22 cellular contexts compared by ENCODE assay signal in genomic region chr4:177519481-177520270, GRCh38.
"Had no signal": no experiment of that assay in that cellular context is flagged by ENCODE, and none has a peak within 500 bp of the region (broad histone marks: within the 10 kb centered on the region; RNA-seq: fewer than 3 reads in every experiment).

No MANE protein-coding gene starts in this region.

- H3K4me1 Mint-ChIP-seq: activated naive CD4-positive, alpha-beta T cell treated with anti-CD3 and anti-CD28 coated beads, Interleukin-2, amount 10 ng/mL, durations not matched to agents 7 days and 5 days; neural crest cell; stimulated activated effector memory CD8-positive, alpha-beta T cell treated with anti-CD3 and anti-CD28 coated beads, Interleukin-12 subunit alpha, Interleukin-12 subunit beta, amount 100 ng/mL, for 72 hours had no signal

- H3K4me3 ChIP-seq: adrenal gland, body of pancreas, heart left ventricle, lung, ovary, sigmoid colon, thyroid gland had no signal

- H3K27ac Mint-ChIP-seq: activated naive CD4-positive, alpha-beta T cell treated with anti-CD3 and anti-CD28 coated beads, Interleukin-2, amount 10 ng/mL, durations not matched to agents 7 days and 5 days; stimulated activated effector memory CD8-positive, alpha-beta T cell treated with anti-CD3 and anti-CD28 coated beads, Interleukin-12 subunit alpha, Interleukin-12 subunit beta, amount 100 ng/mL, for 72 hours had no signal

- H3K9me3 ChIP-seq: adrenal gland, body of pancreas, ovary, sigmoid colon, thyroid gland had no signal

- H3K27ac ChIP-seq: adrenal gland, body of pancreas, heart left ventricle, ovary, sigmoid colon, thyroid gland had no signal

- H3K4me3 Mint-ChIP-seq: activated naive CD4-positive, alpha-beta T cell treated with anti-CD3 and anti-CD28 coated beads, Interleukin-2, amount 10 ng/mL, durations not matched to agents 7 days and 5 days; neural crest cell; stimulated activated effector memory CD8-positive, alpha-beta T cell treated with anti-CD3 and anti-CD28 coated beads, Interleukin-12 subunit alpha, Interleukin-12 subunit beta, amount 100 ng/mL, for 72 hours had no signal

- DNase-seq: activated CD4-positive, alpha-beta T cell treated with anti-CD3 and anti-CD28 coated beads, Interleukin-2, amount 50 U/mL, for 1 hour; activated naive CD4-positive, alpha-beta T cell treated with anti-CD3 and anti-CD28 coated beads, Interleukin-2, amount 10 ng/mL, durations not matched to agents 7 days and 5 days; activated T-cell treated with anti-CD3 and anti-CD28 coated beads for 4 hours; adrenal gland; body of pancreas; central memory CD4-positive, alpha-beta T cell; cortex of kidney; effector CD4-positive, alpha-beta T cell; heart left ventricle; left cardiac atrium; ovary; sigmoid colon; stimulated activated CD4-positive, alpha-beta T cell treated with anti-CD3 and anti-CD28 coated beads, Interleukin-12 subunit alpha, Interleukin-12 subunit beta, amount 100 ng/mL, for 4 hours; stimulated activated CD4-positive, alpha-beta T cell treated with anti-CD3 and anti-CD28 coated beads, Interleukin-2, amount 100 ng/mL, for 24 hours; T-helper 9 cell; thyroid gland had no signal

- ATAC-seq: activated CD4-positive, CD25-positive, alpha-beta regulatory T cell treated with anti-CD3 and anti-CD28 coated beads, Interleukin-2, amount 50 U/mL, for 24 hours; body of pancreas; heart left ventricle; left cardiac atrium; stimulated activated effector memory CD8-positive, alpha-beta T cell treated with anti-CD3 and anti-CD28 coated beads, Interleukin-12 subunit alpha, Interleukin-12 subunit beta, amount 100 ng/mL, for 72 hours had no signal

- H3K27me3 Mint-ChIP-seq: activated naive CD4-positive, alpha-beta T cell treated with anti-CD3 and anti-CD28 coated beads, Interleukin-2, amount 10 ng/mL, durations not matched to agents 7 days and 5 days had no signal

- H3K36me3 ChIP-seq: adrenal gland, heart left ventricle, ovary, sigmoid colon, thyroid gland had no signal

- H3K36me3 Mint-ChIP-seq: activated naive CD4-positive, alpha-beta T cell treated with anti-CD3 and anti-CD28 coated beads, Interleukin-2, amount 10 ng/mL, durations not matched to agents 7 days and 5 days; stimulated activated effector memory CD8-positive, alpha-beta T cell treated with anti-CD3 and anti-CD28 coated beads, Interleukin-12 subunit alpha, Interleukin-12 subunit beta, amount 100 ng/mL, for 72 hours had no signal

- H3K4me1 ChIP-seq: adrenal gland, body of pancreas, heart left ventricle, sigmoid colon, thyroid gland had no signal

- FAIRE-seq: frontal cortex, urothelium cell line had no signal

- H3K9me3 Mint-ChIP-seq: activated naive CD4-positive, alpha-beta T cell treated with anti-CD3 and anti-CD28 coated beads, Interleukin-2, amount 10 ng/mL, durations not matched to agents 7 days and 5 days had no signal

- H3K27me3 ChIP-seq: adrenal gland, body of pancreas, heart left ventricle, ovary, sigmoid colon, thyroid gland had no signal
